In genomic region chr15:78533331-78533730, GRCh38 we compare ENCODE assay signal across 15 cellular contexts. TPM values are rescaled to one million over a fixed set of nuclear protein-coding genes. Genes with fewer than 3 reads are reported as not detected.
DNase-seq lines count a peak whose midpoint lies in the region; ATAC-seq and TF ChIP-seq lines count a peak whose summit lies in the region.
"Had no signal": no experiment of that assay in that cellular context is flagged by ENCODE, and none has a peak within 500 bp of the region (broad histone marks: within the 10 kb centered on the region; RNA-seq: fewer than 3 reads in every experiment).

No MANE protein-coding gene starts in this region.

- H3K9ac ChIP-seq in trophoblast cell (ENCODE audit: low read length), result no peak overlapping the region

- H3K4me1 Mint-ChIP-seq in CD8-positive, alpha-beta memory T cell, result no peaks in the 10 kb centered on the region
- H3K4me1 Mint-ChIP-seq: CD4-positive, alpha-beta memory T cell had no signal

- TF ChIP-seq CTCF in heart right ventricle (IDR thresholded peaks at IDR 0.05), result no peak

- H3K36me3 ChIP-seq in trophoblast cell (ENCODE audit: control insufficient read depth in 1 of 2, insufficient read depth in 2 of 2, low read length in 2 of 2) (no peaks in the 10 kb centered on the region), heart right ventricle (peaks cover 0 to 8% (median 0%) of the 10 kb centered on the region in 9 donors)
- H3K36me3 ChIP-seq in CD8-positive, alpha-beta memory T cell (ENCODE audit: insufficient read depth, low read length), result no peaks in the 10 kb centered on the region
- H3K36me3 ChIP-seq: BE2C had no signal

- H3K27me3 ChIP-seq in trophoblast cell (ENCODE audit: insufficient read depth, low read length) (no peaks in the 10 kb centered on the region), heart right ventricle (no peaks in the 10 kb centered on the region)
- no peaks in the 10 kb centered on the region for H3K27me3 ChIP-seq in CD8-positive, alpha-beta memory T cell (ENCODE audit: insufficient read depth, low read length, poor library complexity, severe bottlenecking)
- H3K27me3 ChIP-seq: BE2C had no signal

- no peak overlapping the region for H3K4me3 ChIP-seq in trophoblast cell (ENCODE audit: low read depth, low read length)
- H3K4me3 ChIP-seq in CD8-positive, alpha-beta memory T cell (ENCODE audit: low read length), result no peak overlapping the region
- no peak overlapping the region for H3K4me3 ChIP-seq in heart right ventricle

- no peaks in the 10 kb centered on the region for H3K4me1 ChIP-seq in trophoblast cell (ENCODE audit: control insufficient read depth in 1 of 2, insufficient read depth in 2 of 2, low read length in 2 of 2)
- H3K4me1 ChIP-seq in CD8-positive, alpha-beta memory T cell (ENCODE audit: insufficient read depth, low read length), result no peaks in the 10 kb centered on the region
- H3K4me1 ChIP-seq in heart right ventricle, result peaks cover 0 to 14% (median 0%) of the 10 kb centered on the region in 9 donors
- H3K4me1 ChIP-seq: BE2C had no signal

- DNase-seq in NCI-H2227 (lab: John Stamatoyannopoulos, UW; ENCODE audit: unreplicated experiment) (peak; percentile 1), NCI-H2227 treated with DMSO at 0.1 percent for 48 hours (lab: John Stamatoyannopoulos, UW) (no peak), medulla oblongata (ENCODE audit: extremely low spot score) (peak; percentile 68), trophoblast cell (no peak), heart right ventricle (no peak)
- no peak for DNase-seq in CD8-positive, alpha-beta memory T cell
- DNase-seq: BE2C; CD4-positive, alpha-beta memory T cell; COR-L47; DMS53; GF-D8; HCEC 1CT had no signal

- WGBS in trophoblast cell (ENCODE audit: extremely low coverage, insufficient coverage, insufficient read length), result no CpG with 5 or more reads among the region's 2 CpGs
- whole genome bisulfite sequencing in heart right ventricle, 2 donors, result 60 to 61% methylated on average over 2 of the region's 2 CpGs

- no peak overlapping the region for H2AK5ac ChIP-seq in trophoblast cell (ENCODE audit: low read length)

- H3K27ac ChIP-seq in trophoblast cell (ENCODE audit: low read depth, low read length), result no peak overlapping the region
- H3K27ac ChIP-seq in CD8-positive, alpha-beta memory T cell (ENCODE audit: low read depth, low read length), result no peak overlapping the region
- no peak overlapping the region for H3K27ac ChIP-seq in heart right ventricle
- H3K27ac ChIP-seq: C4-2B, HL-60 had no signal

- no peak for ATAC-seq in heart right ventricle
- ATAC-seq in HG03108 (IDR thresholded peaks at IDR 0.05; ENCODE audit: unreplicated experiment), result no peak

- no peak overlapping the region for H2AFZ ChIP-seq in trophoblast cell (ENCODE audit: insufficient read depth, low read length, poor library complexity)

- no peak overlapping the region for H3K27ac Mint-ChIP-seq in CD8-positive, alpha-beta memory T cell
- H3K27ac Mint-ChIP-seq: CD4-positive, alpha-beta memory T cell had no signal

- no peak overlapping the region for H4K12ac ChIP-seq in trophoblast cell (ENCODE audit: low read depth, low read length)

- POLR2A ChIA-PET in CD8-positive, alpha-beta memory T cell (lab: Charles Lee), result no interaction called here

- H3K9me3 Mint-ChIP-seq in CD8-positive, alpha-beta memory T cell, result no peaks in the 10 kb centered on the region
- H3K9me3 Mint-ChIP-seq: CD4-positive, alpha-beta memory T cell had no signal

- intact Hi-C loops in heart right ventricle (cut with DNase I), result no loop called here

- H3K18ac ChIP-seq in trophoblast cell (ENCODE audit: low read length), result no peak overlapping the region

- no peaks in the 10 kb centered on the region for H3K36me3 Mint-ChIP-seq in CD8-positive, alpha-beta memory T cell
- H3K36me3 Mint-ChIP-seq: CD4-positive, alpha-beta memory T cell had no signal

- no peaks in the 10 kb centered on the region for H3K79me1 ChIP-seq in trophoblast cell (ENCODE audit: low read length)

- no peak overlapping the region for H4K8ac ChIP-seq in trophoblast cell (ENCODE audit: low read depth, low read length)

- H2BK5ac ChIP-seq in trophoblast cell (ENCODE audit: low read depth, low read length, poor library complexity), result no peak overlapping the region

- H3K9me3 ChIP-seq in trophoblast cell (ENCODE audit: insufficient read depth, low read depth, low read length) (no peaks in the 10 kb centered on the region), heart right ventricle (no peaks in the 10 kb centered on the region)
- no peaks in the 10 kb centered on the region for H3K9me3 ChIP-seq in CD8-positive, alpha-beta memory T cell (ENCODE audit: low read length)
- H3K9me3 ChIP-seq: BE2C had no signal

- H3K23ac ChIP-seq in trophoblast cell (ENCODE audit: low read length), result peak overlapping the region; percentile 80

- H3K4ac ChIP-seq in trophoblast cell (ENCODE audit: low read depth, low read length), result no peak overlapping the region

- no peaks in the 10 kb centered on the region for H3K79me2 ChIP-seq in trophoblast cell (ENCODE audit: control insufficient read depth, insufficient read depth, low read length, poor library complexity)

- H3K14ac ChIP-seq in trophoblast cell (ENCODE audit: low read length), result no peak overlapping the region

- H3K27me3 Mint-ChIP-seq in CD8-positive, alpha-beta memory T cell, result no peaks in the 10 kb centered on the region
- H3K27me3 Mint-ChIP-seq: CD4-positive, alpha-beta memory T cell had no signal

- CTCF ChIA-PET in CD8-positive, alpha-beta memory T cell (lab: Charles Lee), result interaction anchor here (1.8 kb wide), 1 partner anchor 8 kb away, joined by 4 read pairs; no protein-coding TSS in a partner anchor

- no peak overlapping the region for H3K4me2 ChIP-seq in trophoblast cell (ENCODE audit: low read length)

- H4K91ac ChIP-seq in trophoblast cell (ENCODE audit: low read depth, low read length), result no peak overlapping the region

- no peak overlapping the region for H3K4me3 Mint-ChIP-seq in CD8-positive, alpha-beta memory T cell
- H3K4me3 Mint-ChIP-seq: CD4-positive, alpha-beta memory T cell had no signal

- H2BK12ac ChIP-seq in trophoblast cell (ENCODE audit: low read length), result no peak overlapping the region

- no peak overlapping the region for H2BK120ac ChIP-seq in trophoblast cell (ENCODE audit: insufficient read depth, low read length, poor library complexity)

RNA-seq across cellular contexts. Expression of gene PSMA4, which starts 6.9 kb away (rescaled TPM):
- polyA plus RNA-seq in trophoblast cell (2013), result 499 and 508 TPM in 2 replicates
- total RNA-seq in CD8-positive, alpha-beta memory T cell, result 100 to 1,000 TPM; 228 to 239 TPM
- polyA plus RNA-seq in CD8-positive, alpha-beta memory T cell, result 232 TPM
- 100 to 1,000 TPM in 9 of 10 donors, 10 to 100 TPM in 1; 89.4 to 133 (median 113) TPM for total RNA-seq in heart right ventricle
- 100 to 1,000 TPM; 155 to 185 TPM for polyA plus RNA-seq in heart right ventricle

RNA-seq across cellular contexts. Expression of gene HYKK, which starts 26.0 kb away (rescaled TPM):
- 0.49 and 0.55 TPM in 2 replicates for polyA plus RNA-seq in trophoblast cell (2013)
- total RNA-seq in CD8-positive, alpha-beta memory T cell, result under 1 TPM; 0.82 to 0.94 TPM
- 2.0 TPM for polyA plus RNA-seq in CD8-positive, alpha-beta memory T cell
- 1 to 10 TPM; 4.3 to 7.7 (median 7.1) TPM for total RNA-seq in heart right ventricle
- 1 to 10 TPM; 2.2 to 3.6 TPM for polyA plus RNA-seq in heart right ventricle

RNA-seq across cellular contexts. Expression of gene CHRNA5, which starts 32.0 kb away (rescaled TPM):
- polyA plus RNA-seq in trophoblast cell (2013), result 1.3 and 2.0 TPM in 2 replicates
- total RNA-seq in CD8-positive, alpha-beta memory T cell, result 1 to 10 TPM; 8.4 to 8.9 TPM
- polyA plus RNA-seq in CD8-positive, alpha-beta memory T cell, result 0.89 TPM
- 1 to 10 TPM in 9 of 10 donors, under 1 TPM in 1; 0.49 to 3.9 (median 2.4) TPM for total RNA-seq in heart right ventricle
- 1 to 10 TPM in 1 of 2 donors, under 1 TPM in 1; 0.51 to 1.0 TPM for polyA plus RNA-seq in heart right ventricle

Comparison
In these comparisons a context has a peak if more than half of its experiments do, and no peak if none do; other contexts are left out.
1. DNase-seq: peak in NCI-H2227 (single experiment) and medulla oblongata (single experiment); none in NCI-H2227 treated with DMSO at 0.1 percent for 48 hours (single experiment), trophoblast cell (0 of 2), CD8-positive, alpha-beta memory T cell (0 of 5) and heart right ventricle (0 of 2).